In the genomic region with DNA sequence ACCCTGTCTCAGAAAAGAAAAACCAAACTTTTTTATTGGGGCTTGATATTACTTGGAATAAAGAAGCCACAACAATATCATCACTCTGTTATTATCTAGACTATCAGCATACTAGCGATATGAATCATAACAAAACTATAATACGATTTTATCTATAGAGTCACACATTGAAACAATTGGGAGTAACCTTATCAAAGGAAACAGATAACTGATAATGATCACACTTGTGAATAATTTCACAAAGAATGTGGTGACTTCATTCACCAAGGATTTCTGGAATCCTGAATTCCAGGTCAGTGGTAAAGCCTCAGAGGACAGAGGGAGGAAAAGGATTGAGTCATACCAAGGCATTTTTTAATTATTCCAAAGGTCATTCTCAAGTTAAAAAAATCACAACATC, we compare ENCODE assay signal across 1 cellular context.
A peak's percentile ranks its signal among the peaks of the same experiment; 100 is the strongest.
TF ChIP-seq lines count a peak whose summit lies in the region.

No MANE protein-coding gene starts in this region.

TF ChIP-seq in HCT116, 20 proteins besides CTCF, POLR2A, EP300 and RAD21 (continued from another document):
- no peak for TF ChIP-seq ZBTB33 (IDR thresholded peaks at IDR 0.05; ENCODE audit: extremely low read depth, insufficient replicate concordance, low read length)
- TF ChIP-seq SIN3A (IDR thresholded peaks at IDR 0.05; ENCODE audit: low read depth), result peak; percentile 94
- no peak for TF ChIP-seq EZH2 (IDR thresholded peaks at IDR 0.05)
- peak; percentile 76; the same call in 1 of the 2 replicates for TF ChIP-seq CBX3 (IDR thresholded peaks at IDR 0.05; ENCODE audit: low read depth)
- TF ChIP-seq ZFX (IDR thresholded peaks at IDR 0.05), result no peak
- TF ChIP-seq JUND (IDR thresholded peaks at IDR 0.05), result peak; percentile 100
- no peak; the same call in 1 of the 2 replicates for TF ChIP-seq MAX (IDR thresholded peaks at IDR 0.05)
- TF ChIP-seq EZH2phosphoT487 (IDR thresholded peaks at IDR 0.05; ENCODE audit: borderline replicate concordance), result no peak
